Comparison of ENCODE assay signal across 1 cellular context in the genomic region with DNA sequence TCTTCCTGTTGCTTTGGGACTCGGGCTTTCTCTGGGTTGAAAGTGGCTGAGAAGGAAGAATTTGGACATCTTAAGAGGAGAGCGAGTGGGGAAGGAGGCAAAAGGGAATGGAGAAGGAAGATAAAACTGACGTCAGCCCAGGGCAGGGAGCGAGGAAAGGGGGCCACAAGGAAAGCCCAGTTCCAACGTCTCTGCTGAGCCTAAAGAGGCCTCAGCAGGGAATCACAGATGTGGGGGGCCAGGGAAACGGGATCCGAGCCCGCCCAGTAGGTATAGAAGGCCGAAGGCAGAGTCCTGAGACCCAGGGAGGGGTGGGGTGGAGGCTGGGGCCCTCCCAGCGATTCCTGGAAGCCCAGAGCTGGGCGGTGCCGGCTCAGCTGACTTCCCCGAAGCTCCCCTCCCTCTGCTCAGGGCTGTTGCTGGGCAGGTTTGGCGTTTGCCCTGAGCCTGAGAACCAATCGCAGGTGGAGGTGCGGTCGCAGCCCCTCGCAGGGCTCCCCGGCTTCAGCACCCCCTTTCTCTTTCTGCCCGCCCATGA.
TF ChIP-seq lines count a peak whose summit lies in the region.

No MANE protein-coding gene starts in this region.

TF ChIP-seq in HEK293, 187 proteins besides CTCF, POLR2A, EP300 and RAD21 (continued from another document and continues in another):
- TF ChIP-seq, protein P1, sequence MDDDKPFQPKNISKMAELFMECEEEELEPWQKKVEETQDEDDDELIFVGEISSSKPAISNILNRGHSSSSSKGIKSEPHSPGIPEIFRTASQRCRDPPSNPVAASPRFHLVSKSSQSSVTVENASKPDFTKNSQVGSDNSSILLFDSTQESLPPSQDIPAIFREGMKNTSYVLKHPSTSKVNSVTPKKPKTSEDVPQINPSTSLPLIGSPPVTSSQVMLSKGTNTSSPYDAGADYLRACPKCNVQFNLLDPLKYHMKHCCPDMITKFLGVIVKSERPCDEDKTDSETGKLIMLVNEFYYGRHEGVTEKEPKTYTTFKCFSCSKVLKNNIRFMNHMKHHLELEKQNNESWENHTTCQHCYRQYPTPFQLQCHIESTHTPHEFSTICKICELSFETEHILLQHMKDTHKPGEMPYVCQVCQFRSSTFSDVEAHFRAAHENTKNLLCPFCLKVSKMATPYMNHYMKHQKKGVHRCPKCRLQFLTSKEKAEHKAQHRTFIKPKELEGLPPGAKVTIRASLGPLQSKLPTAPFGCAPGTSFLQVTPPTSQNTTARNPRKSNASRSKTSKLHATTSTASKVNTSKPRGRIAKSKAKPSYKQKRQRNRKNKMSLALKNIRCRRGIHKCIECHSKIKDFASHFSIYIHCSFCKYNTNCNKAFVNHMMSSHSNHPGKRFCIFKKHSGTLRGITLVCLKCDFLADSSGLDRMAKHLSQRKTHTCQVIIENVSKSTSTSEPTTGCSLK (tag by site-specific recombination; IDR thresholded peaks at IDR 0.05): no peak
- TF ChIP-seq, protein P2, sequence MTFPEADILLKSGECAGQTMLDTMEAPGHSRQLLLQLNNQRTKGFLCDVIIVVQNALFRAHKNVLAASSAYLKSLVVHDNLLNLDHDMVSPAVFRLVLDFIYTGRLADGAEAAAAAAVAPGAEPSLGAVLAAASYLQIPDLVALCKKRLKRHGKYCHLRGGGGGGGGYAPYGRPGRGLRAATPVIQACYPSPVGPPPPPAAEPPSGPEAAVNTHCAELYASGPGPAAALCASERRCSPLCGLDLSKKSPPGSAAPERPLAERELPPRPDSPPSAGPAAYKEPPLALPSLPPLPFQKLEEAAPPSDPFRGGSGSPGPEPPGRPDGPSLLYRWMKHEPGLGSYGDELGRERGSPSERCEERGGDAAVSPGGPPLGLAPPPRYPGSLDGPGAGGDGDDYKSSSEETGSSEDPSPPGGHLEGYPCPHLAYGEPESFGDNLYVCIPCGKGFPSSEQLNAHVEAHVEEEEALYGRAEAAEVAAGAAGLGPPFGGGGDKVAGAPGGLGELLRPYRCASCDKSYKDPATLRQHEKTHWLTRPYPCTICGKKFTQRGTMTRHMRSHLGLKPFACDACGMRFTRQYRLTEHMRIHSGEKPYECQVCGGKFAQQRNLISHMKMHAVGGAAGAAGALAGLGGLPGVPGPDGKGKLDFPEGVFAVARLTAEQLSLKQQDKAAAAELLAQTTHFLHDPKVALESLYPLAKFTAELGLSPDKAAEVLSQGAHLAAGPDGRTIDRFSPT (tag by site-specific recombination; IDR thresholded peaks at IDR 0.05): no peak
- TF ChIP-seq ZNF677 (tag by site-specific recombination; IDR thresholded peaks at IDR 0.05): no peak
- TF ChIP-seq ZBTB7A (tag by site-specific recombination; IDR thresholded peaks at IDR 0.05; ENCODE audit: low read depth): peak; percentile 65
- TF ChIP-seq ZNF701 (tag by site-specific recombination; IDR thresholded peaks at IDR 0.05): no peak
- TF ChIP-seq ATF2 (tag by site-specific recombination; IDR thresholded peaks at IDR 0.05; ENCODE audit: low read depth): peak; percentile 85
- TF ChIP-seq ZNF530 (tag by site-specific recombination; IDR thresholded peaks at IDR 0.05; ENCODE audit: low read depth): no peak
- TF ChIP-seq, protein P3, sequence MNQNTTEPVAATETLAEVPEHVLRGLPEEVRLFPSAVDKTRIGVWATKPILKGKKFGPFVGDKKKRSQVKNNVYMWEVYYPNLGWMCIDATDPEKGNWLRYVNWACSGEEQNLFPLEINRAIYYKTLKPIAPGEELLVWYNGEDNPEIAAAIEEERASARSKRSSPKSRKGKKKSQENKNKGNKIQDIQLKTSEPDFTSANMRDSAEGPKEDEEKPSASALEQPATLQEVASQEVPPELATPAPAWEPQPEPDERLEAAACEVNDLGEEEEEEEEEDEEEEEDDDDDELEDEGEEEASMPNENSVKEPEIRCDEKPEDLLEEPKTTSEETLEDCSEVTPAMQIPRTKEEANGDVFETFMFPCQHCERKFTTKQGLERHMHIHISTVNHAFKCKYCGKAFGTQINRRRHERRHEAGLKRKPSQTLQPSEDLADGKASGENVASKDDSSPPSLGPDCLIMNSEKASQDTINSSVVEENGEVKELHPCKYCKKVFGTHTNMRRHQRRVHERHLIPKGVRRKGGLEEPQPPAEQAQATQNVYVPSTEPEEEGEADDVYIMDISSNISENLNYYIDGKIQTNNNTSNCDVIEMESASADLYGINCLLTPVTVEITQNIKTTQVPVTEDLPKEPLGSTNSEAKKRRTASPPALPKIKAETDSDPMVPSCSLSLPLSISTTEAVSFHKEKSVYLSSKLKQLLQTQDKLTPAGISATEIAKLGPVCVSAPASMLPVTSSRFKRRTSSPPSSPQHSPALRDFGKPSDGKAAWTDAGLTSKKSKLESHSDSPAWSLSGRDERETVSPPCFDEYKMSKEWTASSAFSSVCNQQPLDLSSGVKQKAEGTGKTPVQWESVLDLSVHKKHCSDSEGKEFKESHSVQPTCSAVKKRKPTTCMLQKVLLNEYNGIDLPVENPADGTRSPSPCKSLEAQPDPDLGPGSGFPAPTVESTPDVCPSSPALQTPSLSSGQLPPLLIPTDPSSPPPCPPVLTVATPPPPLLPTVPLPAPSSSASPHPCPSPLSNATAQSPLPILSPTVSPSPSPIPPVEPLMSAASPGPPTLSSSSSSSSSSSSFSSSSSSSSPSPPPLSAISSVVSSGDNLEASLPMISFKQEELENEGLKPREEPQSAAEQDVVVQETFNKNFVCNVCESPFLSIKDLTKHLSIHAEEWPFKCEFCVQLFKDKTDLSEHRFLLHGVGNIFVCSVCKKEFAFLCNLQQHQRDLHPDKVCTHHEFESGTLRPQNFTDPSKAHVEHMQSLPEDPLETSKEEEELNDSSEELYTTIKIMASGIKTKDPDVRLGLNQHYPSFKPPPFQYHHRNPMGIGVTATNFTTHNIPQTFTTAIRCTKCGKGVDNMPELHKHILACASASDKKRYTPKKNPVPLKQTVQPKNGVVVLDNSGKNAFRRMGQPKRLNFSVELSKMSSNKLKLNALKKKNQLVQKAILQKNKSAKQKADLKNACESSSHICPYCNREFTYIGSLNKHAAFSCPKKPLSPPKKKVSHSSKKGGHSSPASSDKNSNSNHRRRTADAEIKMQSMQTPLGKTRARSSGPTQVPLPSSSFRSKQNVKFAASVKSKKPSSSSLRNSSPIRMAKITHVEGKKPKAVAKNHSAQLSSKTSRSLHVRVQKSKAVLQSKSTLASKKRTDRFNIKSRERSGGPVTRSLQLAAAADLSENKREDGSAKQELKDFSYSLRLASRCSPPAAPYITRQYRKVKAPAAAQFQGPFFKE (tag by site-specific recombination; IDR thresholded peaks at IDR 0.05; ENCODE audit: borderline replicate concordance): no peak
- no peak for TF ChIP-seq ZNF433 (tag by site-specific recombination; IDR thresholded peaks at IDR 0.05; ENCODE audit: low read depth)
- TF ChIP-seq ZNF366 (tag by site-specific recombination; conservative IDR thresholded peaks at IDR 0.05): peak; percentile 93
- peak; percentile 77 for TF ChIP-seq ZNF629 (tag by site-specific recombination; IDR thresholded peaks at IDR 0.05)
- no peak for TF ChIP-seq ZNF133 (tag by site-specific recombination; IDR thresholded peaks at IDR 0.05)
- TF ChIP-seq ZNF112 (tag by site-specific recombination; IDR thresholded peaks at IDR 0.05): no peak
- TF ChIP-seq ZNF157 (tag by site-specific recombination; IDR thresholded peaks at IDR 0.05): no peak
- no peak for TF ChIP-seq ZNF600 (tag by site-specific recombination; IDR thresholded peaks at IDR 0.05)
- no peak for TF ChIP-seq ZNF311 (tag by site-specific recombination; IDR thresholded peaks at IDR 0.05; ENCODE audit: borderline replicate concordance)
- no peak for TF ChIP-seq ZNF501 (tag by site-specific recombination; IDR thresholded peaks at IDR 0.05)
- TF ChIP-seq ZNF830 (tag by site-specific recombination; IDR thresholded peaks at IDR 0.05; ENCODE audit: low read depth): no peak
- peak; percentile 97 for TF ChIP-seq PRDM1 (tag by site-specific recombination; IDR thresholded peaks at IDR 0.05)
- peak; percentile 39; the same call in 1 of the 2 replicates for TF ChIP-seq ZNF561 (tag by site-specific recombination; IDR thresholded peaks at IDR 0.05; ENCODE audit: borderline replicate concordance)
- TF ChIP-seq ZNF223 (tag by site-specific recombination; IDR thresholded peaks at IDR 0.05): no peak
- TF ChIP-seq ZNF132 (tag by site-specific recombination; IDR thresholded peaks at IDR 0.05; ENCODE audit: borderline replicate concordance): no peak
- TF ChIP-seq OSR2 (tag by site-specific recombination; IDR thresholded peaks at IDR 0.05): no peak; the same call in 1 of the 2 replicates
- no peak for TF ChIP-seq ZNF274 (IDR thresholded peaks at IDR 0.05; ENCODE audit: low read length)
- no peak for TF ChIP-seq ZNF274 (tag by site-specific recombination; IDR thresholded peaks at IDR 0.05; ENCODE audit: borderline replicate concordance)
- 0 out of 2 replicates have a peak, but pooled peaks have one; percentile 67 for TF ChIP-seq ZNF280D (tag by site-specific recombination; IDR thresholded peaks at IDR 0.05)
- TF ChIP-seq, protein P4, sequence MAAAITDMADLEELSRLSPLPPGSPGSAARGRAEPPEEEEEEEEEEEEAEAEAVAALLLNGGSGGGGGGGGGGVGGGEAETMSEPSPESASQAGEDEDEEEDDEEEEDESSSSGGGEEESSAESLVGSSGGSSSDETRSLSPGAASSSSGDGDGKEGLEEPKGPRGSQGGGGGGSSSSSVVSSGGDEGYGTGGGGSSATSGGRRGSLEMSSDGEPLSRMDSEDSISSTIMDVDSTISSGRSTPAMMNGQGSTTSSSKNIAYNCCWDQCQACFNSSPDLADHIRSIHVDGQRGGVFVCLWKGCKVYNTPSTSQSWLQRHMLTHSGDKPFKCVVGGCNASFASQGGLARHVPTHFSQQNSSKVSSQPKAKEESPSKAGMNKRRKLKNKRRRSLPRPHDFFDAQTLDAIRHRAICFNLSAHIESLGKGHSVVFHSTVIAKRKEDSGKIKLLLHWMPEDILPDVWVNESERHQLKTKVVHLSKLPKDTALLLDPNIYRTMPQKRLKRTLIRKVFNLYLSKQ (tag by site-specific recombination; IDR thresholded peaks at IDR 0.05; ENCODE audit: borderline replicate concordance): no peak
- no peak for TF ChIP-seq GLI2 (tag by site-specific recombination; IDR thresholded peaks at IDR 0.05; ENCODE audit: borderline replicate concordance, low read depth)
- no peak for TF ChIP-seq ZNF514 (tag by site-specific recombination; IDR thresholded peaks at IDR 0.05)
- TF ChIP-seq ZSCAN5A (tag by site-specific recombination; IDR thresholded peaks at IDR 0.05): no peak
- no peak; the same call in 1 of the 2 replicates for TF ChIP-seq ZNF558 (tag by site-specific recombination; IDR thresholded peaks at IDR 0.05)
- TF ChIP-seq ZNF626 (tag by site-specific recombination; IDR thresholded peaks at IDR 0.05): no peak
- TF ChIP-seq ZNF335 (tag by site-specific recombination; conservative IDR thresholded peaks at IDR 0.05): peak; percentile 76
- no peak for TF ChIP-seq ZNF266 (tag by site-specific recombination; IDR thresholded peaks at IDR 0.05; ENCODE audit: low read depth)
- no peak for TF ChIP-seq ZNF776 (tag by site-specific recombination; IDR thresholded peaks at IDR 0.05; ENCODE audit: borderline replicate concordance)
- no peak for TF ChIP-seq HOXC10 (CRISPR knock-in tag; IDR thresholded peaks at IDR 0.05)
- TF ChIP-seq ZEB2 (tag by site-specific recombination; IDR thresholded peaks at IDR 0.05): 0 out of 2 replicates have a peak, but pooled peaks have one; percentile 12
- peak; percentile 39 for TF ChIP-seq ZBTB26 (tag by site-specific recombination; optimal IDR thresholded peaks at IDR 0.05)
- TF ChIP-seq ZXDB (tag by site-specific recombination; IDR thresholded peaks at IDR 0.05): peak; percentile 20
- 0 out of 2 replicates have a peak, but pooled peaks have one; percentile 19 for TF ChIP-seq ZNF76 (tag by site-specific recombination; IDR thresholded peaks at IDR 0.05; ENCODE audit: borderline replicate concordance, low read depth)
